ENCODE assay signal across 28 cellular contexts in genomic region chr10:85492684-85493083, GRCh38.
A peak's percentile ranks its signal among the peaks of the same experiment; 100 is the strongest.
DNase-seq lines count a peak whose midpoint lies in the region; ATAC-seq and TF ChIP-seq lines count a peak whose summit lies in the region.
"Had no signal": no experiment of that assay in that cellular context is flagged by ENCODE, and none has a peak within 500 bp of the region (broad histone marks: within the 10 kb centered on the region; RNA-seq: fewer than 3 reads in every experiment).

No MANE protein-coding gene starts in this region.

- intact Hi-C loops in MCF 10A (cut with micrococcal nuclease) (no loop called here), mammary epithelial cell (cut with micrococcal nuclease) (no loop called here), dorsolateral prefrontal cortex (cut with DNase I) (loop anchor here in 1 of 2 donors (10.0 kb wide), 1 partner anchor 168 kb away; no protein-coding TSS in a partner anchor), right lobe of liver (cut with DNase I) (no loop called here)

- H4K20me1 ChIP-seq in mammary epithelial cell (ENCODE audit: insufficient read depth, low read length): no peaks in the 10 kb centered on the region

- no peaks in the 10 kb centered on the region for H3K36me3 Mint-ChIP-seq in MCF 10A (ENCODE audit: insufficient read depth, unreplicated experiment)
- no peaks in the 10 kb centered on the region for H3K36me3 Mint-ChIP-seq in natural killer cell treated with Interleukin-12 subunit alpha and Interleukin-12 subunit beta and Interleukin-15 and Interleukin-18, amount 100 ng/mL, for 72 hours
- H3K36me3 Mint-ChIP-seq: CD4-positive, alpha-beta memory T cell; immature natural killer cell had no signal

- peak; percentile 22 for DNase-seq in MCF 10A (ENCODE audit: unreplicated experiment)
- DNase-seq in mammary epithelial cell: no peak
- DNase-seq in dorsolateral prefrontal cortex: peak in 6 of 10 donors; percentile 20 to 41 (median 36)
- DNase-seq in inferior parietal cortex (ENCODE audit: extremely low spot score): peak; percentile 17
- DNase-seq in GM13977 (ENCODE audit: low spot score): no peak
- no peak for DNase-seq in right lobe of liver
- DNase-seq in hepatic stellate cell (ENCODE audit: low spot score): no peak
- no peak for DNase-seq in natural killer cell treated with Interleukin-12 subunit alpha and Interleukin-12 subunit beta and Interleukin-15 and Interleukin-18, amount 100 ng/mL, for 72 hours (ENCODE audit: low spot score)
- DNase-seq: activated CD4-positive, alpha-beta T cell treated with anti-CD3 and anti-CD28 coated beads, Interleukin-2, amount 10 ng/mL, durations not matched to agents 7 days and 5 days; activated gamma-delta T cell treated with Interleukin-2 at 50 U/mL for 16 hours; activated T-cell treated with anti-CD3 and anti-CD28 coated beads, Interleukin-2, amount 50 U/mL, for 24 hours; body of pancreas; CD4-positive, alpha-beta memory T cell; DMS 273 treated with DMSO at 0.1 percent for 48 hours; EL; glutamatergic neuron; immature natural killer cell; mesenchymal stem cell; NCI-H2107; NCI-H510A; SHP77; stomach; T1000; WERI-Rb-1 had no signal

- H3K27me3 ChIP-seq in mammary epithelial cell (ENCODE audit: insufficient read depth, low read length) (no peaks in the 10 kb centered on the region), dorsolateral prefrontal cortex (no peaks in the 10 kb centered on the region), right lobe of liver (no peaks in the 10 kb centered on the region)
- H3K27me3 ChIP-seq: body of pancreas, stomach, tibial nerve had no signal

- POLR2A ChIA-PET in MCF 10A (lab: Yijun Ruan, JAX): no interaction called here

- dilution Hi-C loops in mammary epithelial cell (cut with HindIII; ENCODE audit: low sequenced_read_pairs): no loop called here

- peaks cover 6% of the 10 kb centered on the region for H3K4me1 Mint-ChIP-seq in MCF 10A (ENCODE audit: insufficient read depth, unreplicated experiment)
- H3K4me1 Mint-ChIP-seq in natural killer cell treated with Interleukin-12 subunit alpha and Interleukin-12 subunit beta and Interleukin-15 and Interleukin-18, amount 100 ng/mL, for 72 hours (ENCODE audit: low read depth in 2 of 2): no peaks in the 10 kb centered on the region
- H3K4me1 Mint-ChIP-seq: activated CD4-positive, alpha-beta T cell treated with anti-CD3 and anti-CD28 coated beads, Interleukin-2, amount 10 ng/mL, durations not matched to agents 7 days and 5 days; CD4-positive, alpha-beta memory T cell; immature natural killer cell had no signal

- no peaks in the 10 kb centered on the region for H3K9me3 Mint-ChIP-seq in MCF 10A (ENCODE audit: unreplicated experiment)
- H3K9me3 Mint-ChIP-seq in natural killer cell treated with Interleukin-12 subunit alpha and Interleukin-12 subunit beta and Interleukin-15 and Interleukin-18, amount 100 ng/mL, for 72 hours: peaks cover 10% of the 10 kb centered on the region
- H3K9me3 Mint-ChIP-seq: activated CD4-positive, alpha-beta T cell treated with anti-CD3 and anti-CD28 coated beads, Interleukin-2, amount 10 ng/mL, durations not matched to agents 7 days and 5 days; activated T-cell treated with anti-CD3 and anti-CD28 coated beads, Interleukin-2, amount 50 U/mL, for 24 hours; CD4-positive, alpha-beta memory T cell had no signal

- H3K9me3 ChIP-seq in mammary epithelial cell (replicated peaks; ENCODE audit: insufficient read depth, low read length) (no peaks in the 10 kb centered on the region), right lobe of liver (no peaks in the 10 kb centered on the region)
- H3K9me3 ChIP-seq: body of pancreas, stomach, tibial nerve had no signal

- H3K4me3 ChIP-seq in mammary epithelial cell (replicated peaks in 1 of 3; ENCODE audit: insufficient read depth in 1 of 3, low read depth in 2 of 3, low read length in 3 of 3) (no peak overlapping the region), dorsolateral prefrontal cortex (no peak overlapping the region), right lobe of liver (no peak overlapping the region)
- H3K4me3 ChIP-seq: body of pancreas, K562, skin epidermis, stomach, tibial nerve had no signal

- in situ Hi-C loops in mammary epithelial cell (cut with MboI; ENCODE audit: low sequenced_read_pairs in 2 of 2): no loop called here
- in situ Hi-C loops in GM13977 (cut with MboI; ENCODE audit: low pct_unique_long_range_greater_than_20kb, low sequenced_read_pairs, unreplicated experiment): no loop called here

- no peak for ATAC-seq in right lobe of liver
- ATAC-seq in natural killer cell treated with Interleukin-12 subunit alpha and Interleukin-12 subunit beta and Interleukin-15 and Interleukin-18, amount 100 ng/mL, for 72 hours: no peak
- ATAC-seq: body of pancreas, K562, Panc1 had no signal

- H3K4me2 ChIP-seq in mammary epithelial cell (ENCODE audit: insufficient read depth, low read depth, low read length): no peak overlapping the region

- no peak overlapping the region for H3K4me3 Mint-ChIP-seq in MCF 10A (ENCODE audit: unreplicated experiment)
- no peak overlapping the region for H3K4me3 Mint-ChIP-seq in natural killer cell treated with Interleukin-12 subunit alpha and Interleukin-12 subunit beta and Interleukin-15 and Interleukin-18, amount 100 ng/mL, for 72 hours
- H3K4me3 Mint-ChIP-seq: activated CD4-positive, alpha-beta T cell treated with anti-CD3 and anti-CD28 coated beads, Interleukin-2, amount 10 ng/mL, durations not matched to agents 7 days and 5 days; activated T-cell treated with anti-CD3 and anti-CD28 coated beads, Interleukin-2, amount 50 U/mL, for 24 hours; CD4-positive, alpha-beta memory T cell; immature natural killer cell had no signal

- TF ChIP-seq CTCF in MCF 10A (IDR thresholded peaks at IDR 0.05; ENCODE audit: unreplicated experiment) (no peak), mammary epithelial cell (conservative IDR thresholded peaks at IDR 0.05 in 1 of 2, IDR thresholded peaks at IDR 0.05 in 1 of 2; ENCODE audit: extremely low read depth in 1 of 2, insufficient read depth in 1 of 2, low read depth in 1 of 2, low read length in 2 of 2) (no peak), dorsolateral prefrontal cortex (IDR thresholded peaks at IDR 0.05 in 54 of 56, conservative IDR thresholded peaks at IDR 0.05 in 2 of 56; ENCODE audit: low read depth in 1 of 56, partially characterized antibody in 56 of 56) (no peak), GM13977 (IDR thresholded peaks at IDR 0.05; ENCODE audit: extremely low read depth, insufficient read depth, missing control alignments) (no peak), right lobe of liver (IDR thresholded peaks at IDR 0.05) (no peak)

- H3K36me3 ChIP-seq in mammary epithelial cell (ENCODE audit: insufficient read depth, low read length): no peaks in the 10 kb centered on the region
- no peaks in the 10 kb centered on the region for H3K36me3 ChIP-seq in right lobe of liver
- H3K36me3 ChIP-seq: stomach, tibial nerve, WERI-Rb-1 had no signal

- no peak overlapping the region for H3K9ac ChIP-seq in mammary epithelial cell (ENCODE audit: insufficient read depth, low read length)

- peaks cover 2% of the 10 kb centered on the region for H3K4me1 ChIP-seq in mammary epithelial cell (ENCODE audit: insufficient read depth, low read length)
- no peaks in the 10 kb centered on the region for H3K4me1 ChIP-seq in right lobe of liver
- H3K4me1 ChIP-seq: body of pancreas, stomach, tibial nerve had no signal

- CTCF ChIA-PET in MCF 10A (lab: Yijun Ruan, JAX): no interaction called here
- CTCF ChIA-PET in mammary epithelial cell (lab: Charles Lee; ENCODE audit: low non-redundant PET): no interaction called here

- 8% methylated on average over 3 of the region's 3 CpGs for WGBS in mammary epithelial cell (ENCODE audit: low coverage, missing lambda C conversion rate)
- 14% methylated on average over 2 of the region's 3 CpGs for WGBS in right lobe of liver (ENCODE audit: insufficient coverage, low coverage, low lambda C conversion rate, missing lambda C conversion rate)

- H3K27ac Mint-ChIP-seq in MCF 10A (ENCODE audit: low read depth, unreplicated experiment): no peak overlapping the region
- no peak overlapping the region for H3K27ac Mint-ChIP-seq in natural killer cell treated with Interleukin-12 subunit alpha and Interleukin-12 subunit beta and Interleukin-15 and Interleukin-18, amount 100 ng/mL, for 72 hours
- H3K27ac Mint-ChIP-seq: activated CD4-positive, alpha-beta T cell treated with anti-CD3 and anti-CD28 coated beads, Interleukin-2, amount 10 ng/mL, durations not matched to agents 7 days and 5 days; activated T-cell treated with anti-CD3 and anti-CD28 coated beads, Interleukin-2, amount 50 U/mL, for 24 hours; immature natural killer cell had no signal

- H3K79me2 ChIP-seq in mammary epithelial cell (ENCODE audit: insufficient read depth, low read length): no peaks in the 10 kb centered on the region

- no peak for TF ChIP-seq POLR2A in right lobe of liver (IDR thresholded peaks at IDR 0.05)

- H3K27ac ChIP-seq in mammary epithelial cell (ENCODE audit: insufficient read depth, low read depth, low read length) (no peak overlapping the region), dorsolateral prefrontal cortex (peak overlapping the region in 34 of 59 donors; percentile 1 to 94 (median 22)), right lobe of liver (no peak overlapping the region)
- H3K27ac ChIP-seq: body of pancreas, skin epidermis, stomach, tibial nerve, WERI-Rb-1 had no signal

- no peaks in the 10 kb centered on the region for H3K27me3 Mint-ChIP-seq in MCF 10A (ENCODE audit: insufficient read depth, unreplicated experiment)
- H3K27me3 Mint-ChIP-seq in natural killer cell treated with Interleukin-12 subunit alpha and Interleukin-12 subunit beta and Interleukin-15 and Interleukin-18, amount 100 ng/mL, for 72 hours: no peaks in the 10 kb centered on the region
- H3K27me3 Mint-ChIP-seq: activated CD4-positive, alpha-beta T cell treated with anti-CD3 and anti-CD28 coated beads, Interleukin-2, amount 10 ng/mL, durations not matched to agents 7 days and 5 days; activated T-cell treated with anti-CD3 and anti-CD28 coated beads, Interleukin-2, amount 50 U/mL, for 24 hours had no signal

- no TSS peak for BruUV-seq in MCF 10A (replicated peaks; lab: Mats Ljungman, UMichigan)
- BruUV-seq in mammary epithelial cell (replicated peaks; lab: Mats Ljungman, UMichigan): no TSS peak

- no peak overlapping the region for H2AFZ ChIP-seq in mammary epithelial cell (ENCODE audit: low read depth, low read length)

Comparison
In these comparisons a context has a peak if more than half of its experiments do, and no peak if none do; other contexts are left out.
1. DNase-seq: peak in MCF 10A (single experiment), dorsolateral prefrontal cortex (6 of 10) and inferior parietal cortex (single experiment); none in mammary epithelial cell (single experiment), GM13977 (single experiment), right lobe of liver (0 of 3), hepatic stellate cell (single experiment) and natural killer cell treated with Interleukin-12 subunit alpha and Interleukin-12 subunit beta and Interleukin-15 and Interleukin-18, amount 100 ng/mL, for 72 hours (single experiment).
2. H3K27ac ChIP-seq: peak in dorsolateral prefrontal cortex (34 of 59); none in mammary epithelial cell (single experiment) and right lobe of liver (0 of 3).